Comparison of ENCODE assay signal across 20 cellular contexts in the genomic region with DNA sequence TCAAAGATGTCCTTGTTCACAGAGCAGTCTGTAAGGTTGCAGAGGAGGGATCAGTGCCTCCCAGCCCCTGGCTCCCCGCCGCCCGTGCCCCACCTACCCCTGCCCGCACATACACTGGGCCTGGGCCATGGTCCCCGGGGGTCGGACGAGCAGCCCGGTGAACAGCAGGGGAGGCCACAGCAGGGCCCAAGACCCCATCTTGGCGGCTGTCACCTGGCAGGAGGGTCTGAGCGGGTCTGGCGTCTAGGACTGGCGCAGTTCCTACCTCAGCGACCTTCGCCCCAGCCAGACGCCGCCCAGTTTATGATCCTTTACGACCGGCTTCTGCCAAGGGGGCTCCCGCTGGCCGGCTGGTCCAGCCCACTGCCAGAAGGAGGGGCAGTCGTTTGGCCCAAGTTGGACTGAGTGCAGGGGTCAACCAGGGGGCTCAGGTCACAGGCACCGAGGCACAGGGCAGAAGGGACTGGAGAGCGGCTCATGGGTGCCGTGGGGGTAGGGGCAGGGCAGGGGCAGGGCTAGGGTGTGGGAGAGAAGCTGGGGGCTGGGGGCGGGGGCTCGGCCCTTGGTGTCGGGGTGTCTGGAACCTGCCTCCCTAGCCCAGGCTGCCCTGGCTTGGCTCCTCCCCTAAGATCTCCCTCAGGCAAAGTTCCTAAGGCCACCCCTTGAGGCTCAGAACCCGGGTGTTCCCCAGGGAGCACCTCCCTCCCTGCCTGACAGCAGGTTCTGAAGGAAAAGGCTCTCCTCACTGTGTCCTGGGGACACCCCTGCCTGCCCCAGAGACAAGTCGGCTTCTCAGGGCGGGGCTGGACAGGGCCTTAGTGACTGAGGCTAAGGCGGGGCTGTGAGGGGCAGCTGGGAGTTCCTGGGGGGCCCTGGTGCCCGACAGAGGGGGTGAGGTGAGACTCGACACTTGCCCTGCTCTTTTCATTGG. TPM values are rescaled to one million over a fixed set of nuclear protein-coding genes. Genes with fewer than 3 reads are reported as not detected.
A peak's percentile ranks its signal among the peaks of the same experiment; 100 is the strongest.
DNase-seq lines count a peak whose midpoint lies in the region; ATAC-seq and TF ChIP-seq lines count a peak whose summit lies in the region.
"Had no signal": no experiment of that assay in that cellular context is flagged by ENCODE, and none has a peak within 500 bp of the region (broad histone marks: within the 10 kb centered on the region; RNA-seq: fewer than 3 reads in every experiment).

A gene with protein sequence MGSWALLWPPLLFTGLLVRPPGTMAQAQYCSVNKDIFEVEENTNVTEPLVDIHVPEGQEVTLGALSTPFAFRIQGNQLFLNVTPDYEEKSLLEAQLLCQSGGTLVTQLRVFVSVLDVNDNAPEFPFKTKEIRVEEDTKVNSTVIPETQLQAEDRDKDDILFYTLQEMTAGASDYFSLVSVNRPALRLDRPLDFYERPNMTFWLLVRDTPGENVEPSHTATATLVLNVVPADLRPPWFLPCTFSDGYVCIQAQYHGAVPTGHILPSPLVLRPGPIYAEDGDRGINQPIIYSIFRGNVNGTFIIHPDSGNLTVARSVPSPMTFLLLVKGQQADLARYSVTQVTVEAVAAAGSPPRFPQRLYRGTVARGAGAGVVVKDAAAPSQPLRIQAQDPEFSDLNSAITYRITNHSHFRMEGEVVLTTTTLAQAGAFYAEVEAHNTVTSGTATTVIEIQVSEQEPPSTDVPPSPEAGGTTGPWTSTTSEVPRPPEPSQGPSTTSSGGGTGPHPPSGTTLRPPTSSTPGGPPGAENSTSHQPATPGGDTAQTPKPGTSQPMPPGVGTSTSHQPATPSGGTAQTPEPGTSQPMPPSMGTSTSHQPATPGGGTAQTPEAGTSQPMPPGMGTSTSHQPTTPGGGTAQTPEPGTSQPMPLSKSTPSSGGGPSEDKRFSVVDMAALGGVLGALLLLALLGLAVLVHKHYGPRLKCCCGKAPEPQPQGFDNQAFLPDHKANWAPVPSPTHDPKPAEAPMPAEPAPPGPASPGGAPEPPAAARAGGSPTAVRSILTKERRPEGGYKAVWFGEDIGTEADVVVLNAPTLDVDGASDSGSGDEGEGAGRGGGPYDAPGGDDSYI (minus strand): TSS at position 251 of the 931 bp plus-strand sequence. CDS start 53 bp downstream, at position 198.

- H3K9me3 Mint-ChIP-seq in Calu3 (ENCODE audit: low read depth, unreplicated experiment), result peaks cover 4% of the 10 kb centered on the region
- H3K9me3 Mint-ChIP-seq in nephron progenitor cell, result peaks cover 20% of the 10 kb centered on the region

- H3K4me1 Mint-ChIP-seq in Calu3 (ENCODE audit: low read depth, unreplicated experiment) (peaks cover 10% of the 10 kb centered on the region), nephron progenitor cell (peaks cover 50% of the 10 kb centered on the region)

- H3K4me3 Mint-ChIP-seq in Calu3 (ENCODE audit: low read depth, unreplicated experiment) (peak within 1 kb of the TSS; percentile 41), nephron progenitor cell (no peak within 1 kb of the TSS)
- H3K4me3 Mint-ChIP-seq: immature natural killer cell had no signal

- no peak for ATAC-seq in HG03025 (IDR thresholded peaks at IDR 0.05; ENCODE audit: low FRiP score, unreplicated experiment)
- no peak for ATAC-seq in HG02642 (IDR thresholded peaks at IDR 0.05; ENCODE audit: poor library complexity, unreplicated experiment)

- TF ChIP-seq CTCF in Calu3 (IDR thresholded peaks at IDR 0.05; ENCODE audit: unreplicated experiment) (no peak), hepatocyte (IDR thresholded peaks at IDR 0.05; ENCODE audit: poor library complexity) (no peak), nephron progenitor cell (IDR thresholded peaks at IDR 0.05) (no peak)

- BruUV-seq in Calu3 (replicated peaks; lab: Mats Ljungman, UMichigan), result no TSS peak

- H3K27me3 Mint-ChIP-seq in Calu3 (ENCODE audit: unreplicated experiment), result no peaks in the 10 kb centered on the region
- peaks cover 20% of the 10 kb centered on the region for H3K27me3 Mint-ChIP-seq in nephron progenitor cell (ENCODE audit: low read depth, poor library complexity)

- no peaks in the 10 kb centered on the region for H3K9me2 ChIP-seq in hepatocyte (replicated peaks; ENCODE audit: insufficient read depth)

- H3K27ac Mint-ChIP-seq in Calu3 (ENCODE audit: unreplicated experiment), result peak within 1 kb of the TSS; percentile 13
- no peak within 1 kb of the TSS for H3K27ac Mint-ChIP-seq in nephron progenitor cell

- H3K4me3 ChIP-seq in hepatocyte, result no peak within 1 kb of the TSS
- H3K4me3 ChIP-seq: heart left ventricle, sigmoid colon had no signal

- H2AFZ ChIP-seq in hepatocyte, result no peak within 1 kb of the TSS

- intact Hi-C loops in Calu3 (cut with micrococcal nuclease; ENCODE audit: unreplicated experiment), result no loop called here

- no peaks in the 10 kb centered on the region for H3K79me2 ChIP-seq in hepatocyte

- peaks cover 14% of the 10 kb centered on the region for H3K4me1 ChIP-seq in hepatocyte (ENCODE audit: insufficient read depth)

- WGBS in hepatocyte (ENCODE audit: low lambda C conversion rate, missing lambda C conversion rate), result 71% methylated on average over 24 of the region's 33 CpGs

- H3K9me3 ChIP-seq in hepatocyte (ENCODE audit: low read depth), result no peaks in the 10 kb centered on the region
- H3K9me3 ChIP-seq: heart left ventricle, sigmoid colon had no signal

- peak within 1 kb of the TSS; percentile 93 for H3K27ac ChIP-seq in hepatocyte
- H3K27ac ChIP-seq: heart left ventricle, sigmoid colon had no signal

- H3K36me3 ChIP-seq in hepatocyte (replicated peaks; ENCODE audit: insufficient read depth, low read depth), result no peaks in the 10 kb centered on the region

- H3K36me3 Mint-ChIP-seq in Calu3 (ENCODE audit: insufficient read depth, unreplicated experiment), result peaks cover 32% of the 10 kb centered on the region
- H3K36me3 Mint-ChIP-seq in nephron progenitor cell (ENCODE audit: low read depth), result peaks cover 22% of the 10 kb centered on the region

- no peaks in the 10 kb centered on the region for H4K20me1 ChIP-seq in hepatocyte (ENCODE audit: insufficient read depth, poor library complexity, severe bottlenecking)

- CTCF ChIA-PET in Calu3 (lab: Charles Lee), result no interaction called here

- DNase-seq in Calu3 (no peak), M059J (ENCODE audit: low read depth) (peak; percentile 28), hepatocyte (ENCODE audit: low spot score) (peak; percentile 77), nephron progenitor cell (peak; percentile 59), NCI-H146 (lab: John Stamatoyannopoulos, UW) (no peak)
- DNase-seq: activated CD4-positive, alpha-beta T cell treated with anti-CD3 and anti-CD28 coated beads for 4 hours; activated gamma-delta T cell; anterior cingulate cortex; cerebellar nuclear complex; GDM1; HCEC 1CT; immature natural killer cell; NCI-H748 treated with DMSO at 0.1 percent for 48 hours; nucleus accumbens had no signal

- H3K4me2 ChIP-seq in hepatocyte, result peak within 1 kb of the TSS; percentile 72

- no peaks in the 10 kb centered on the region for H3K27me3 ChIP-seq in hepatocyte

RNA-seq across cellular contexts. Expression of the gene that starts here (rescaled TPM):
- 5.0 and 7.6 TPM in 2 replicates for total RNA-seq in Calu3 (2022)
- not detected in 2 replicates for total RNA-seq in M059J (2014; rRNA removed; shearing (Covaris generic))
- 91.5 and 114 TPM in 2 replicates for total RNA-seq in hepatocyte
- 142 and 166 TPM in 2 replicates for polyA plus RNA-seq in hepatocyte
- total RNA-seq: heart left ventricle, LHCN-M2, urinary bladder had no signal
- polyA plus RNA-seq: immature natural killer cell had no signal

Comparison
In these comparisons a context has a peak if more than half of its experiments do, and no peak if none do; other contexts are left out.
1. RNA of the gene that starts here (total RNA-seq): 91.5 to 114 TPM in hepatocyte; 5.0 to 7.6 TPM in Calu3 and not detected in M059J; every median in the first group is over 10 times any median in the second.
2. Peak in DNase-seq in M059J; RNA of the gene not detected or under 1 TPM.
3. DNase-seq: peak in hepatocyte (single experiment) and nephron progenitor cell (single experiment); none in Calu3 (single experiment) and NCI-H146 (single experiment).